In the genomic region with DNA sequence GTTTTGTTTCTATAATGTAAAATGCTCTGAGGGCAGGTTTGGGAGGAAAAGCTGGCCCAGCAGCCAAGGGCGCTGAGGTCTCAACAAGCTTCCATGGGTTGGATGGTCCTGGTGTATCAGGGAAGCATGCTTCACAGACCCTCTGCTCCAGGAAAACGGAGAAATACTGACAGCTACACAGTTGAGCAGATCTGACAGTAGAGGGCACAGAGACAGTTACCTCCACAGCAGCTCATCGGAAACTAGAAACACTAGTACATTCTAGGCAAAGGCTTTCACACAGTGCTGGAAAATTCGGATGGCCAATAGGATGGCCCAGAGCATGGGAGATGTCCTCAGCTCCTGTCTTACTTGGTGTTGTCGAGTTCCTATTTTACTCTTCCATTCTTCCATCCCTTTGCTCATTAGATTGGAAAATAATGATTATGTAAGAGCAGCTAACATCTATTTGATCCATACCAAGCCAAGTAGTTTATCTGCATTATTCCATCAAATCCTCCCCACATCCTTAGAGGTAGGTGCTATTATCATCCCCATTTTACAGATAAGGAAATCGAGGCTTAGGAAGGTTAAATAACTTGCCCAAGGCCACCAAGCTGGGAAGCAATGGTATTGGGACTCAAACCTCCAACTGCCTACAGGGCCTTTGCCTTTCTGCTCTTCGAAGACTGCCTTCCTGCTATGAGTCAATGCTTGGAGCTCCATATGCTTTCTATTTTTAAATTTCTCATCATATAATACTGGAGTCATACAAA, we compare ENCODE assay signal across 18 cellular contexts. TPM values are rescaled to one million over a fixed set of nuclear protein-coding genes. Genes with fewer than 3 reads are reported as not detected.
"Had no signal": no experiment of that assay in that cellular context is flagged by ENCODE, and none has a peak within 500 bp of the region (broad histone marks: within the 10 kb centered on the region; RNA-seq: fewer than 3 reads in every experiment).

No MANE protein-coding gene starts in this region.

- ATAC-seq: left lung, natural killer cell, psoas muscle, sciatic nerve had no signal

- H3K36me3 Mint-ChIP-seq: activated naive CD4-positive, alpha-beta T cell treated with anti-CD3 and anti-CD28 coated beads, Interleukin-2, amount 10 ng/mL, durations not matched to agents 7 days and 5 days; natural killer cell had no signal

- H3K27ac Mint-ChIP-seq: activated CD4-positive, alpha-beta T cell treated with anti-CD3 and anti-CD28 coated beads, Interleukin-2, amount 10 ng/mL, durations not matched to agents 7 days and 5 days; activated naive CD4-positive, alpha-beta T cell treated with anti-CD3 and anti-CD28 coated beads, Interleukin-2, amount 10 ng/mL, durations not matched to agents 7 days and 5 days; activated T-helper 2 cell treated with anti-CD3 and anti-CD28 coated beads, Interferon-gamma antibody, Interleukin-2, Interleukin-4, amounts not matched to agents 10 μg/mL and 5 μg/mL and 100 μg/mL, durations not matched to agents 14 hours and 24 hours and 36 hours; natural killer cell had no signal

- H3K4me1 Mint-ChIP-seq: central memory CD8-positive, alpha-beta T cell had no signal

- H3K4me3 ChIP-seq: left lung, psoas muscle, suprapubic skin had no signal

- DNase-seq: activated CD4-positive, alpha-beta T cell treated with anti-CD3 and anti-CD28 coated beads, Interleukin-2, amount 10 ng/mL, durations not matched to agents 7 days and 5 days; activated CD4-positive, CD25-positive, alpha-beta regulatory T cell; activated naive CD4-positive, alpha-beta T cell treated with anti-CD3 and anti-CD28 coated beads, Interleukin-2, amount 10 ng/mL, durations not matched to agents 7 days and 5 days; cortex of kidney; effector CD8-positive, alpha-beta T cell; left lung; natural killer cell; occipital lobe; psoas muscle; stimulated activated CD4-positive, alpha-beta T cell treated with anti-CD3 and anti-CD28 coated beads, Interleukin-2, amount 100 ng/mL, for 24 hours; stimulated activated naive CD4-positive, alpha-beta T cell treated with Interleukin-2 at 50 U/mL for 16 hours; T-helper 1 cell; upper lobe of right lung had no signal

- H3K4me3 Mint-ChIP-seq: activated CD4-positive, alpha-beta T cell treated with anti-CD3 and anti-CD28 coated beads, Interleukin-2, amount 10 ng/mL, durations not matched to agents 7 days and 5 days; activated naive CD4-positive, alpha-beta T cell treated with anti-CD3 and anti-CD28 coated beads, Interleukin-2, amount 10 ng/mL, durations not matched to agents 7 days and 5 days; central memory CD8-positive, alpha-beta T cell; natural killer cell had no signal

- H3K9me3 ChIP-seq: left lung, psoas muscle, suprapubic skin, upper lobe of right lung had no signal

- H3K9me3 Mint-ChIP-seq: activated CD4-positive, alpha-beta T cell treated with anti-CD3 and anti-CD28 coated beads, Interleukin-2, amount 10 ng/mL, durations not matched to agents 7 days and 5 days; activated naive CD4-positive, alpha-beta T cell treated with anti-CD3 and anti-CD28 coated beads, Interleukin-2, amount 10 ng/mL, durations not matched to agents 7 days and 5 days; activated T-helper 2 cell treated with anti-CD3 and anti-CD28 coated beads, Interferon-gamma antibody, Interleukin-2, Interleukin-4, amounts not matched to agents 10 μg/mL and 5 μg/mL and 100 μg/mL, durations not matched to agents 14 hours and 24 hours and 36 hours; central memory CD8-positive, alpha-beta T cell; natural killer cell had no signal

- H3K27ac ChIP-seq: epithelial cell of prostate, psoas muscle, suprapubic skin, upper lobe of right lung had no signal

- H3K27me3 ChIP-seq: suprapubic skin had no signal

RNA-seq across cellular contexts. Expression of a gene that starts 28.3 kb away (rescaled TPM):
- total RNA-seq: activated CD4-positive, alpha-beta T cell treated with anti-CD3 and anti-CD28 coated beads, Interleukin-2, amount 10 ng/mL, durations not matched to agents 7 days and 5 days; activated T-helper 2 cell treated with anti-CD3 and anti-CD28 coated beads, Interferon-gamma antibody, Interleukin-2, Interleukin-4, amounts not matched to agents 10 μg/mL and 5 μg/mL and 100 μg/mL, durations not matched to agents 14 hours and 24 hours and 36 hours had no signal
